11 cellular contexts compared by ENCODE assay signal in the genomic region with DNA sequence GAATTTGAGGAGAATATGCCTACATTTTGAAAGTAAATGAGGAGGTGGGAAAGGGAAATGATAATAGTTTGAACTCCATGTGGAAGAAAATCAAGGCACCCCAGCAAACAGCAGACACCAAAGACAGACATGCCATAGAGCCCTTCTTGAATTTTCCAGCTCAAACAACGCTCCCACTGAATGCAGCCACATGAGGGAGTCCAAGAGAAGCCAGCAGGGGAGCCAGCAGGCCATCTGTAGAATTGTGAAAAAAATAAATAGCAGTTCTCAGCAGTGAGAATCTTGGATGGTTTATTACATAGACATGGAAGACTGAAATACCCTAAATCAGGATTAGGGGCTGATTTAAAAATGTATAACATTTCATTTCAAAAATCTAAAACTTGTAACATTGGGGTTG.
A peak's percentile ranks its signal among the peaks of the same experiment; 100 is the strongest.
DNase-seq lines count a peak whose midpoint lies in the region; ATAC-seq, FAIRE-seq and TF ChIP-seq lines count a peak whose summit lies in the region.
"Had no signal": no experiment of that assay in that cellular context is flagged by ENCODE, and none has a peak within 500 bp of the region (broad histone marks: within the 10 kb centered on the region; RNA-seq: fewer than 3 reads in every experiment).

No MANE protein-coding gene starts in this region.

- H3K27ac Mint-ChIP-seq in nephron progenitor cell: no peak overlapping the region
- H3K27ac Mint-ChIP-seq: effector memory CD8-positive, alpha-beta T cell had no signal

- no peaks in the 10 kb centered on the region for H3K79me1 ChIP-seq in H1 (ENCODE audit: low read depth, low read length)

- H3K27me3 Mint-ChIP-seq in nephron progenitor cell (ENCODE audit: low read depth, poor library complexity): no peaks in the 10 kb centered on the region
- H3K27me3 Mint-ChIP-seq: effector memory CD8-positive, alpha-beta T cell had no signal

- TF ChIP-seq RAD21 in H1 (IDR thresholded peaks at IDR 0.05 in 1 of 2, conservative IDR thresholded peaks at IDR 0.05 in 1 of 2; ENCODE audit: low read depth in 2 of 2, low read length in 2 of 2): peak; percentile 62 to 70

- H3K36me3 ChIP-seq in H1 (ENCODE audit: control insufficient read depth in 2 of 4, insufficient read depth in 4 of 4, low read length in 3 of 4) (no peaks in the 10 kb centered on the region), sigmoid colon (no peaks in the 10 kb centered on the region)
- H3K36me3 ChIP-seq: neutrophil had no signal

- WGBS in H1 (ENCODE audit: extremely low coverage in 1 of 2, insufficient coverage in 1 of 2, insufficient read length in 1 of 2, insufficient replicate concordance in 2 of 2, low coverage in 1 of 2, low lambda C conversion rate in 2 of 2, missing lambda C conversion rate in 1 of 2), 2 experiments: 63% methylated on average over 1 of the region's 1 CpG; no CpG with 5 or more reads in 1 of the 2 experiments
- WGBS in sigmoid colon, 2 donors: 41 to 62% methylated on average over 1 of the region's 1 CpG

- H3K27me3 ChIP-seq in H1 (replicated peaks in 1 of 4; ENCODE audit: control insufficient read depth in 3 of 4, extremely low read depth in 1 of 4, insufficient read depth in 3 of 4, low read length in 3 of 4): no peaks in the 10 kb centered on the region
- no peaks in the 10 kb centered on the region for H3K27me3 ChIP-seq in sigmoid colon
- H3K27me3 ChIP-seq: neutrophil had no signal

- no peak overlapping the region for H4K5ac ChIP-seq in H1 (ENCODE audit: insufficient read length, low read depth, low read length)

- H2AFZ ChIP-seq in H1 (ENCODE audit: low read length): no peak overlapping the region

- no peak overlapping the region for H3K4me2 ChIP-seq in H1 (ENCODE audit: insufficient read depth in 1 of 2, low read depth in 2 of 2, low read length in 2 of 2)

- DNase-seq in NCI-H460 (ENCODE audit: extremely low read depth, low read depth) (peak; percentile 50), H1 (ENCODE audit: low read depth in 1 of 2, low spot score in 2 of 2) (no peak), nephron progenitor cell (peak; percentile 12), sigmoid colon (no peak), NCI-H2107 treated with DMSO at 0.1 percent for 48 hours (lab: John Stamatoyannopoulos, UW; ENCODE audit: unreplicated experiment) (no peak)
- no peak for DNase-seq in stimulated activated CD4-positive, alpha-beta T cell treated with anti-CD3 and anti-CD28 coated beads, Interleukin-2, amount 100 ng/mL, for 48 hours
- DNase-seq: activated CD8-positive, alpha-beta memory T cell treated with anti-CD3 and anti-CD28 coated beads for 24 hours; effector memory CD8-positive, alpha-beta T cell had no signal

- no peak overlapping the region for H3K9ac ChIP-seq in H1 (replicated peaks in 1 of 4; ENCODE audit: extremely low read depth in 1 of 4, low read depth in 3 of 4, low read length in 3 of 4)

- H3K14ac ChIP-seq in H1 (ENCODE audit: insufficient read length): no peak overlapping the region

- FAIRE-seq in H1 (lab: Jason Lieb, UNC): no peak

- H2BK15ac ChIP-seq in H1 (ENCODE audit: low read length): no peak overlapping the region

- TF ChIP-seq CTCF in GM12873 (IDR thresholded peaks at IDR 0.05; ENCODE audit: insufficient read depth, low read depth, low read length, missing control alignments) (peak; percentile 32), H1 (IDR thresholded peaks at IDR 0.05; ENCODE audit: control extremely low read depth in 1 of 3, insufficient read depth in 1 of 3, low read depth in 1 of 3, low read length in 3 of 3) (peak; percentile 32 to 50 (median 46)), nephron progenitor cell (IDR thresholded peaks at IDR 0.05) (peak; percentile 34), sigmoid colon (IDR thresholded peaks at IDR 0.05) (peak in 2 of 4 experiments; percentile 24 to 37)

- no peak overlapping the region for H3K18ac ChIP-seq in H1 (ENCODE audit: extremely low read depth, low read length)

- H2BK5ac ChIP-seq in H1 (ENCODE audit: low read depth, low read length): no peak overlapping the region

- H3K27ac ChIP-seq in H1 (ENCODE audit: low read depth, low read length) (no peak overlapping the region), sigmoid colon (no peak overlapping the region)
- H3K27ac ChIP-seq: neutrophil had no signal

- no peak overlapping the region for H2BK20ac ChIP-seq in H1 (ENCODE audit: low read length)

- no peaks in the 10 kb centered on the region for H3K4me1 Mint-ChIP-seq in nephron progenitor cell

- CTCF ChIA-PET in H1 (lab: Charles Lee; ENCODE audit: partially characterized antibody): no interaction called here

- H3K4ac ChIP-seq in H1 (replicated peaks; ENCODE audit: insufficient read length, low read depth, low read length): no peak overlapping the region

- H4K20me1 ChIP-seq in H1 (replicated peaks in 1 of 2; ENCODE audit: control insufficient read depth in 1 of 2, insufficient read depth in 2 of 2, low read length in 2 of 2): no peaks in the 10 kb centered on the region

- H2BK12ac ChIP-seq in H1 (ENCODE audit: low read depth, low read length): no peak overlapping the region

- no peak overlapping the region for H4K91ac ChIP-seq in H1 (replicated peaks; ENCODE audit: insufficient read length, low read length)

- H3K23ac ChIP-seq in H1 (ENCODE audit: insufficient read length): no peak overlapping the region

- no peak overlapping the region for H4K8ac ChIP-seq in H1 (ENCODE audit: extremely low read depth, insufficient read depth, low read length)

- no peak overlapping the region for H3K56ac ChIP-seq in H1 (replicated peaks; ENCODE audit: insufficient read length, low read depth, low read length)

- H3K79me2 ChIP-seq in H1 (ENCODE audit: control insufficient read depth in 1 of 2, insufficient read depth in 2 of 2, low read length in 2 of 2): no peaks in the 10 kb centered on the region

- H3K9me3 Mint-ChIP-seq in nephron progenitor cell: no peaks in the 10 kb centered on the region

- no peak overlapping the region for H2BK120ac ChIP-seq in H1 (replicated peaks; ENCODE audit: low read depth, low read length)

- H3K36me3 Mint-ChIP-seq in nephron progenitor cell (ENCODE audit: low read depth): no peaks in the 10 kb centered on the region

- ATAC-seq in GM21576 (IDR thresholded peaks at IDR 0.05; ENCODE audit: unreplicated experiment): no peak
- ATAC-seq: effector memory CD8-positive, alpha-beta T cell had no signal

- TF ChIP-seq POLR2A in H1 (IDR thresholded peaks at IDR 0.05; ENCODE audit: control extremely low read depth in 1 of 2, low read depth in 2 of 2, low read length in 2 of 2) (no peak), sigmoid colon (IDR thresholded peaks at IDR 0.05) (no peak)

- H3K4me3 ChIP-seq in H1 (ENCODE audit: extremely low read depth in 1 of 4, insufficient read depth in 2 of 4, low read depth in 3 of 4, low read length in 4 of 4): no peak overlapping the region
- no peak overlapping the region for H3K4me3 ChIP-seq in sigmoid colon

- H3K23me2 ChIP-seq in H1 (ENCODE audit: low read depth, low read length): no peaks in the 10 kb centered on the region; the same call in 1 of the 2 replicates

- H3K4me1 ChIP-seq in H1 (replicated peaks in 1 of 4; ENCODE audit: control insufficient read depth in 3 of 4, insufficient read depth in 4 of 4, low read length in 3 of 4) (no peaks in the 10 kb centered on the region), sigmoid colon (no peaks in the 10 kb centered on the region)

- POLR2A ChIA-PET in H1 (lab: Charles Lee; ENCODE audit: partially characterized antibody): no interaction called here

- no peaks in the 10 kb centered on the region for H3K9me3 ChIP-seq in H1 (ENCODE audit: insufficient read depth in 2 of 2, low read depth in 1 of 2, low read length in 1 of 2)
- H3K9me3 ChIP-seq in sigmoid colon: no peaks in the 10 kb centered on the region
- H3K9me3 ChIP-seq: neutrophil had no signal

- no peak overlapping the region for H3K4me3 Mint-ChIP-seq in nephron progenitor cell
- H3K4me3 Mint-ChIP-seq: effector memory CD8-positive, alpha-beta T cell had no signal

- intact Hi-C loops in sigmoid colon (cut with DNase I): no loop called here

- TF ChIP-seq EP300 in H1 (IDR thresholded peaks at IDR 0.05; ENCODE audit: borderline replicate concordance in 1 of 2, low read depth in 2 of 2, low read length in 2 of 2) (no peak), sigmoid colon (IDR thresholded peaks at IDR 0.05) (no peak)

- no peak overlapping the region for H2AK5ac ChIP-seq in H1 (ENCODE audit: low read depth, low read length)

TF ChIP-seq in H1, 55 proteins besides CTCF, POLR2A, EP300 and RAD21:
- no peak for TF ChIP-seq SIN3A (conservative IDR thresholded peaks at IDR 0.05 in 1 of 2, IDR thresholded peaks at IDR 0.05 in 1 of 2; ENCODE audit: low read depth in 1 of 2, low read length in 2 of 2)
- no peak for TF ChIP-seq CBX8 (IDR thresholded peaks at IDR 0.05; ENCODE audit: borderline replicate concordance, low read depth, low read length)
- TF ChIP-seq EZH2 (IDR thresholded peaks at IDR 0.05; ENCODE audit: low read depth, low read length, severe bottlenecking): no peak
- TF ChIP-seq BCL11A (IDR thresholded peaks at IDR 0.05; ENCODE audit: low read depth in 2 of 2, low read length in 2 of 2): no peak
- TF ChIP-seq TAF7 (optimal IDR thresholded peaks at IDR 0.05; ENCODE audit: borderline replicate concordance, low read depth, low read length): no peak
- TF ChIP-seq YY1 (IDR thresholded peaks at IDR 0.05; ENCODE audit: low read depth, low read length): no peak
- TF ChIP-seq, protein P1, sequence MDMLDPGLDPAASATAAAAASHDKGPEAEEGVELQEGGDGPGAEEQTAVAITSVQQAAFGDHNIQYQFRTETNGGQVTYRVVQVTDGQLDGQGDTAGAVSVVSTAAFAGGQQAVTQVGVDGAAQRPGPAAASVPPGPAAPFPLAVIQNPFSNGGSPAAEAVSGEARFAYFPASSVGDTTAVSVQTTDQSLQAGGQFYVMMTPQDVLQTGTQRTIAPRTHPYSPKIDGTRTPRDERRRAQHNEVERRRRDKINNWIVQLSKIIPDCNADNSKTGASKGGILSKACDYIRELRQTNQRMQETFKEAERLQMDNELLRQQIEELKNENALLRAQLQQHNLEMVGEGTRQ (IDR thresholded peaks at IDR 0.05; ENCODE audit: low read length): no peak
- no peak for TF ChIP-seq GABPA (IDR thresholded peaks at IDR 0.05; ENCODE audit: borderline replicate concordance, insufficient read depth, low read length)

Comparison
In these comparisons a context has a peak if more than half of its experiments do, and no peak if none do; other contexts are left out.
1. DNase-seq: peak in NCI-H460 (single experiment) and nephron progenitor cell (single experiment); none in H1 (0 of 2), sigmoid colon (single experiment), stimulated activated CD4-positive, alpha-beta T cell treated with anti-CD3 and anti-CD28 coated beads, Interleukin-2, amount 100 ng/mL, for 48 hours (0 of 2) and NCI-H2107 treated with DMSO at 0.1 percent for 48 hours (single experiment).